8 cellular contexts compared by ENCODE assay signal in the genomic region with DNA sequence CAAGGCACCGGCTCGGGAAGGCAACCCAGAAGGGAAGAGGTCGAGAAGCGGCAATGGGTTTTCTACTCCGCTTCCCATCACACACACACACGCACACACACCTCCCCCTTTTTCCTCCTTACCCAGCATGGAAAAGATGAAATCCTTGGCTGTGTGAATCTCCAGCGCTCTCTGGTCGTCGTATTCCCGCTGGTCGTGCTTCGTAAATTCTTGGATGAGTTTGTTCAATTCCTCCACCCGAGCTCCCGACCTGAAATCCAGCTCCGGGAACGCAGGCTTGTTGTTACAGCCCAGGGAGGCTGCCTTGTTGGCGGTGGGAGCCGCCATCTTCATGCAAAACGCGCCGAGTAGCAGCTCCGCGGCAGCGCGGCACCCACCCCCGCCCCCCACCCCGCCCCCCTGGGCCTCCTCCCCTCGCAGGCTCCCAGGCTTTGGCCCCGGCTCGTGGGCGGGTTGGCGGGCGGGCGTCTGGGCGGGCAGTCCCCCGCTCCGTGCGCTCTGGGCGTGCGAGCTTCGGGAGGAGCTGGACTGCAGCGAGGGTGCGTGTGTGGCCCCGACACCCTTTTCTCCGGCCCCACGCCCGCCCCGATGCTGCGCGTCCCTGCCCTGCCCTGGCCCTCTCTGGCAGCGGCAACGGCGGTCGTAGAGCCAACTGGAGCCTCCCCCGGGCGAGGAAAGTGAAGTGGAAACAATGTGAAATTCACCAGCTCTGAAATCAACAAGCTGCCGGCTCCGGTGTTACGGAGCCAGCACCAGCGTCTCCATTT. TPM values are rescaled to one million over a fixed set of nuclear protein-coding genes. Genes with fewer than 3 reads are reported as not detected.
A peak's percentile ranks its signal among the peaks of the same experiment; 100 is the strongest.
DNase-seq lines count a peak whose midpoint lies in the region; ATAC-seq lines count a peak whose summit lies in the region.

A gene with protein sequence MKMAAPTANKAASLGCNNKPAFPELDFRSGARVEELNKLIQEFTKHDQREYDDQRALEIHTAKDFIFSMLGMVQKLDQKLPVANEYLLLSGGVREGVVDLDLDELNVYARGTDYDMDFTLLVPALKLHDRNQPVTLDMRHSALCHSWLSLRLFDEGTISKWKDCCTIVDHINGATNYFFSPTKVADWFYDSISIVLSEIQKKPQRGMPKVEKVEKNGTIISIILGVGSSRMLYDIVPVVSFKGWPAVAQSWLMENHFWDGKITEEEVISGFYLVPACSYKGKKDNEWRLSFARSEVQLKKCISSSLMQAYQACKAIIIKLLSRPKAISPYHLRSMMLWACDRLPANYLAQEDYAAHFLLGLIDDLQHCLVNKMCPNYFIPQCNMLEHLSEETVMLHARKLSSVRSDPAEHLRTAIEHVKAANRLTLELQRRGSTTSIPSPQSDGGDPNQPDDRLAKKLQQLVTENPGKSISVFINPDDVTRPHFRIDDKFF (minus strand): TSS at position 349 of the 767 bp plus-strand sequence. CDS start 16 bp downstream, at position 333.

- peaks cover 0 to 9% of the 10 kb centered on the region in 2 donors for H3K36me3 Mint-ChIP-seq in CD4-positive, alpha-beta memory T cell
- H3K36me3 Mint-ChIP-seq in memory B cell: no peaks in the 10 kb centered on the region

- ATAC-seq in GM19397 (IDR thresholded peaks at IDR 0.05; ENCODE audit: unreplicated experiment) (peak; percentile 63), HG03469 (IDR thresholded peaks at IDR 0.05; ENCODE audit: unreplicated experiment) (peak; percentile 27), memory B cell (ENCODE audit: low read depth) (peak; percentile 73)

- no peaks in the 10 kb centered on the region for H3K9me3 ChIP-seq in CD4-positive, alpha-beta memory T cell (ENCODE audit: control insufficient read depth in 1 of 2, low read length in 2 of 2)
- H3K9me3 ChIP-seq in endocrine pancreas (ENCODE audit: control insufficient read depth, low read length): no peaks in the 10 kb centered on the region

- peak within 1 kb of the TSS; percentile 78 for H3K27ac ChIP-seq in CD4-positive, alpha-beta memory T cell (ENCODE audit: low read depth, low read length)

- intact Hi-C loops in CD4-positive, alpha-beta memory T cell (cut with micrococcal nuclease): loop anchor here (1.0 to 10.0 kb wide), 5 partner anchors 18 to 677 kb away; a partner anchor contains a TSS

- CTCF ChIA-PET in CD4-positive, alpha-beta memory T cell (lab: Charles Lee; ENCODE audit: partially characterized antibody): interaction anchor here (0.7 to 2.6 kb wide), 14 partner anchors 9 to 124 kb away, joined by 3 to 10 read pairs (median 4); no protein-coding TSS in a partner anchor

- peak within 1 kb of the TSS; percentile 92 to 98 (median 96) for H3K4me3 Mint-ChIP-seq in CD4-positive, alpha-beta memory T cell
- H3K4me3 Mint-ChIP-seq in memory B cell: peak within 1 kb of the TSS; percentile 91

- no peaks in the 10 kb centered on the region for H3K36me3 ChIP-seq in CD4-positive, alpha-beta memory T cell (ENCODE audit: insufficient read depth, low read length)
- H3K36me3 ChIP-seq in endocrine pancreas (ENCODE audit: control insufficient read depth, insufficient read depth, low read length): no peaks in the 10 kb centered on the region

- no peaks in the 10 kb centered on the region for H3K27me3 ChIP-seq in CD4-positive, alpha-beta memory T cell (ENCODE audit: insufficient read depth, low read length)
- H3K27me3 ChIP-seq in endocrine pancreas (ENCODE audit: control insufficient read depth, insufficient read depth, low read length): no peaks in the 10 kb centered on the region

- H3K9ac ChIP-seq in endocrine pancreas (ENCODE audit: control insufficient read depth, insufficient read depth, low read length): peak within 1 kb of the TSS; percentile 90

- peaks cover 17 to 24% of the 10 kb centered on the region in 2 donors for H3K27me3 Mint-ChIP-seq in CD4-positive, alpha-beta memory T cell
- H3K27me3 Mint-ChIP-seq in memory B cell: peaks cover 5% of the 10 kb centered on the region

- POLR2A ChIA-PET in CD4-positive, alpha-beta memory T cell (lab: Charles Lee; ENCODE audit: partially characterized antibody): interaction anchor here (0.8 to 2.8 kb wide), 7 partner anchors 9 to 101 kb away, joined by 3 to 45 read pairs (median 5); no protein-coding TSS in a partner anchor

- peak within 1 kb of the TSS; percentile 58 to 91 for H3K4me3 ChIP-seq in CD4-positive, alpha-beta memory T cell (ENCODE audit: low read length in 2 of 2)
- peak within 1 kb of the TSS; percentile 68 for H3K4me3 ChIP-seq in endocrine pancreas (ENCODE audit: control insufficient read depth, insufficient read depth, low read length)

- H3K9me3 Mint-ChIP-seq in CD4-positive, alpha-beta memory T cell: peaks cover 0 to 2% (median 0%) of the 10 kb centered on the region in 8 donors
- H3K9me3 Mint-ChIP-seq in memory B cell: no peaks in the 10 kb centered on the region

- H3K27ac Mint-ChIP-seq in CD4-positive, alpha-beta memory T cell: peak within 1 kb of the TSS; percentile 91 to 97 (median 94)
- H3K27ac Mint-ChIP-seq in memory B cell: peak within 1 kb of the TSS; percentile 87

- DNase-seq in CD4-positive, alpha-beta memory T cell: peak; percentile 64 to 74 (median 69)
- DNase-seq in NCI-H69 (lab: John Stamatoyannopoulos, UW): peak; percentile 71
- peak; percentile 44 for DNase-seq in activated CD8-positive, alpha-beta memory T cell treated with anti-CD3 and anti-CD28 coated beads, Interleukin-2, amount 50 U/mL, for 4 hours
- DNase-seq in memory B cell (ENCODE audit: low spot score in 2 of 2): peak; percentile 13 to 35
- DNase-seq in stimulated activated CD8-positive, alpha-beta memory T cell treated with anti-CD3 and anti-CD28 coated beads, Interleukin-12 subunit alpha, Interleukin-12 subunit beta, amount 100 ng/mL, for 4 hours (ENCODE audit: low read depth): peak; percentile 10

- peaks cover 25% of the 10 kb centered on the region for H3K4me1 ChIP-seq in CD4-positive, alpha-beta memory T cell (ENCODE audit: insufficient read depth, low read length)
- no peaks in the 10 kb centered on the region for H3K4me1 ChIP-seq in endocrine pancreas (ENCODE audit: control insufficient read depth, insufficient read depth, low read length)

- H3K4me1 Mint-ChIP-seq in CD4-positive, alpha-beta memory T cell: peaks cover 10 to 52% (median 33%) of the 10 kb centered on the region in 4 donors
- peaks cover 25% of the 10 kb centered on the region for H3K4me1 Mint-ChIP-seq in memory B cell

RNA-seq across cellular contexts. Expression of the gene that starts here (rescaled TPM):
- total RNA-seq in CD4-positive, alpha-beta memory T cell: 1 to 10 TPM; 3.4 to 3.5 TPM
- 10 to 100 TPM in 1 of 2 donors, 1 to 10 TPM in 1; 8.6 to 17.1 TPM for polyA plus RNA-seq in CD4-positive, alpha-beta memory T cell

Comparison
In these comparisons a context has a peak if more than half of its experiments do, and no peak if none do; other contexts are left out.
1. Peak in every context shown above with its lines: DNase-seq, ATAC-seq, H3K4me3 ChIP-seq and H3K27ac ChIP-seq.
2. DNase-seq: peak in every context shown above with its lines; median percentile 71 in NCI-H69; 69 in CD4-positive, alpha-beta memory T cell; 44 in activated CD8-positive, alpha-beta memory T cell treated with anti-CD3 and anti-CD28 coated beads, Interleukin-2, amount 50 U/mL, for 4 hours; 24 in memory B cell; 10 in stimulated activated CD8-positive, alpha-beta memory T cell treated with anti-CD3 and anti-CD28 coated beads, Interleukin-12 subunit alpha, Interleukin-12 subunit beta, amount 100 ng/mL, for 4 hours.